In genomic region chr6:170493354-170493753, GRCh38 we compare ENCODE assay signal across 7 cellular contexts.
"Had no signal": no experiment of that assay in that cellular context is flagged by ENCODE, and none has a peak within 500 bp of the region (broad histone marks: within the 10 kb centered on the region; RNA-seq: fewer than 3 reads in every experiment).

No MANE protein-coding gene starts in this region.

- H3K4me2 ChIP-seq: KMS-11 had no signal

- H3K27ac Mint-ChIP-seq: IgD-negative memory B cell had no signal

- FAIRE-seq: HTR-8/SVneo had no signal

- H3K27ac ChIP-seq: HL-60, KMS-11 had no signal

- H3K36me3 Mint-ChIP-seq: IgD-negative memory B cell had no signal

- DNase-seq: IMR-90, KBM-7, KG1 had no signal

- H3K9me3 Mint-ChIP-seq: IgD-negative memory B cell had no signal

- H3K9ac ChIP-seq: KMS-11 had no signal

- H3K4me3 Mint-ChIP-seq: IgD-negative memory B cell had no signal
